8 cellular contexts compared by ENCODE assay signal in genomic region chr20:43357352-43357751, GRCh38.
"Had no signal": no experiment of that assay in that cellular context is flagged by ENCODE, and none has a peak within 500 bp of the region (broad histone marks: within the 10 kb centered on the region; RNA-seq: fewer than 3 reads in every experiment).

No MANE protein-coding gene starts in this region.

- ATAC-seq: GM12878 had no signal

- FAIRE-seq: G401.6, GM12878, GM12891, GM12892, GM18507, GM19239 had no signal

- H3K4me3 ChIP-seq: GM12878 had no signal

- DNase-seq: GDM1, GF-D8 had no signal
